21 cellular contexts compared by ENCODE assay signal in the genomic region with DNA sequence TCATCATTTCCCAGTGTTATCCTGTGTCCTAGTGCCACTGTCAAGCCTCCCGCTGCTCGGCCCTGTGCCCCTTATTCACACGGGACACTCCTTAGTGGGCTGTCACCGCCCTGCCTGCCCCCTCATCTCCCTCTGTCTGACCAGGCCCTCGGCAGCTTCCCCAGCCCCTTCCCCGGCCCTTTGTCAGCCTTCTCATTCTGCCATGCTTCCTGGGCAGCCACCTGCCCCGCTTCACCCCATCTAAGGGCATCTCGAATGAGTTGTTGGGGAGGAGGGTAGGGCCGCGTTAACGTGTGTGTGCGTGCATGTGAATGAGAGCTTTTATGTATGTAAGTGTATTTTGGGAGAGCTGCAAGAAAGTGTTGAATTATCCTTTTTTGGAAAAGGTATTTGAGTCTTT.
"Had no signal": no experiment of that assay in that cellular context is flagged by ENCODE, and none has a peak within 500 bp of the region (broad histone marks: within the 10 kb centered on the region; RNA-seq: fewer than 3 reads in every experiment).

No MANE protein-coding gene starts in this region.

- DNase-seq: activated CD4-positive, alpha-beta T cell treated with anti-CD3 and anti-CD28 coated beads for 1 hour; activated CD8-positive, alpha-beta memory T cell treated with anti-CD3 and anti-CD28 coated beads for 24 hours; activated CD8-positive, alpha-beta memory T cell treated with anti-CD3 and anti-CD28 coated beads, Interleukin-2, amount 50 U/mL, for 4 hours; activated naive CD8-positive, alpha-beta T cell treated with anti-CD3 and anti-CD28 coated beads for 36 hours; activated T-cell treated with anti-CD3 and anti-CD28 coated beads, Interleukin-2, amount 50 U/mL, for 24 hours; cerebellar nuclear complex; effector CD4-positive, alpha-beta T cell; kidney; lower lobe of right lung; mesendoderm; mucosa of descending colon; retina; spleen; stimulated activated CD4-positive, alpha-beta T cell treated with anti-CD3 and anti-CD28 coated beads, Interleukin-4, amount 100 ng/mL, for 24 hours; stimulated activated naive CD8-positive, alpha-beta T cell treated with anti-CD3 and anti-CD28 coated beads, Interleukin-15, amount 100 ng/mL, for 72 hours; transverse colon; uterus had no signal

- H3K36me3 ChIP-seq: breast epithelium, uterus had no signal

- H3K4me3 Mint-ChIP-seq: activated naive CD8-positive, alpha-beta T cell treated with anti-CD3 and anti-CD28 coated beads for 36 hours; activated T-cell treated with anti-CD3 and anti-CD28 coated beads, Interleukin-2, amount 50 U/mL, for 24 hours; activated T-helper 17 cell treated with anti-CD3 and anti-CD28 coated beads, Interleukin-2, amount 50 U/mL, for 72 hours; stimulated activated naive CD8-positive, alpha-beta T cell treated with anti-CD3 and anti-CD28 coated beads, Interleukin-15, amount 100 ng/mL, for 72 hours had no signal

- H3K27ac ChIP-seq: breast epithelium, lower lobe of right lung, spleen, transverse colon, uterus, VCaP had no signal

- H3K27ac Mint-ChIP-seq: activated naive CD8-positive, alpha-beta T cell treated with anti-CD3 and anti-CD28 coated beads for 36 hours; activated T-helper 17 cell treated with anti-CD3 and anti-CD28 coated beads, Interleukin-2, amount 50 U/mL, for 72 hours had no signal

- H3K27me3 ChIP-seq: breast epithelium, spleen, transverse colon, uterus had no signal

- ATAC-seq: activated T-helper 17 cell treated with anti-CD3 and anti-CD28 coated beads, Interleukin-2, amount 50 U/mL, for 72 hours; left lobe of liver; lower lobe of right lung; mucosa of descending colon; stimulated activated naive CD8-positive, alpha-beta T cell treated with anti-CD3 and anti-CD28 coated beads, Interleukin-15, amount 100 ng/mL, for 72 hours had no signal

- H3K4me1 Mint-ChIP-seq: activated naive CD8-positive, alpha-beta T cell treated with anti-CD3 and anti-CD28 coated beads for 36 hours; activated T-helper 17 cell treated with anti-CD3 and anti-CD28 coated beads, Interleukin-2, amount 50 U/mL, for 72 hours; stimulated activated naive CD8-positive, alpha-beta T cell treated with anti-CD3 and anti-CD28 coated beads, Interleukin-15, amount 100 ng/mL, for 72 hours had no signal

- H3K9me3 ChIP-seq: breast epithelium, lower lobe of right lung, mucosa of descending colon, spleen, transverse colon, uterus had no signal

- H3K9me3 Mint-ChIP-seq: activated T-helper 17 cell treated with anti-CD3 and anti-CD28 coated beads, Interleukin-2, amount 50 U/mL, for 72 hours had no signal

- H3K27me3 Mint-ChIP-seq: activated naive CD8-positive, alpha-beta T cell treated with anti-CD3 and anti-CD28 coated beads for 36 hours; activated T-cell treated with anti-CD3 and anti-CD28 coated beads, Interleukin-2, amount 50 U/mL, for 24 hours; activated T-helper 17 cell treated with anti-CD3 and anti-CD28 coated beads, Interleukin-2, amount 50 U/mL, for 72 hours; stimulated activated naive CD8-positive, alpha-beta T cell treated with anti-CD3 and anti-CD28 coated beads, Interleukin-15, amount 100 ng/mL, for 72 hours had no signal

- H3K4me3 ChIP-seq: breast epithelium, lower lobe of right lung, mucosa of descending colon, spleen, transverse colon, uterus had no signal

- H3K4me1 ChIP-seq: breast epithelium, lower lobe of right lung, spleen, transverse colon, uterus had no signal
